In the genomic region with DNA sequence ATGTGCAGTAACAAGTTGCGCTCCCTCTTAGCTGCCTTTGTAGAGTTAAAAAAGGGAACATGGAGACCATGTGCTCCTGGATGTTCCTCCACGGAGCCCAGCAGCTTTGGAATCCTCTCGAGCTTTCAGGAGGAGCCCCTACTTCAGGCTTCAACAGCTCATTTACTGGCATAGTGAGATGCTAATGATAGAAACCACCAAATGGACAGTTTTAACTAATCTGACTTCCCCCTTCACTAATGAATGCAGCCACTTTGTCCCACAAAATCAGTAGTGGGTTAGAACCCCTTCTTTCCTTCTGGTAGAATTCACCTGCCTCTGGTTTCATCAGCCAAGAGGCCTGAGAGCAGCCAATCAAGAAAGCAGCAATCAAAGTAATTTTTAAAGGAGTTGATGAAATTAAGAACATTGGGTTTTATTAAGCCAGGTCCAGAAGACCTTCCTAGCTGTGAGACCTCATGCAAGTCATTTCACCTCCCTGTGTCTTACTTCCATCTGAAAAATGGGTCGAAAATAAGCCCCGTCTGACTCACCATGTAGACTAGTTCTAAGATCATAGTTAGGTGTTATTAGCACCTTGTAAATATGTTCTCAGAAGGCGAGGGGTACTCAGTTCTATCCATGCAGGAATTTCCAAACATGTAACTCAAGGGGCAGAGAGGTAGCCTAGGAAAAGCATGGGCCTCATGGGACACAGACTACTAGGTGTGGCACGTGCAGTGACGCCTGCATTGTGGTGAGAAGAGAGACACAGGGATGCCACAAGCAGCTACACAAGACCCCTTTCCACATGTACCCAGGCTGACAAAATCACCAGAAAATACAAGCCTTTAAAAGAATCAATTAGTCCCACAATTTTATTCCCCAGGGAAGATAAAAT, we compare ENCODE assay signal across 1 cellular context.
TF ChIP-seq lines count a peak whose summit lies in the region.

No MANE protein-coding gene starts in this region.

TF ChIP-seq in HepG2, 621 proteins besides CTCF, POLR2A, EP300 and RAD21 (continued from another document):
- no peak for TF ChIP-seq ETV5 (CRISPR knock-in tag; IDR thresholded peaks at IDR 0.05; ENCODE audit: borderline replicate concordance)
TF ChIP-seq in HepG2: peak in this region for 1.
